In the genomic region with DNA sequence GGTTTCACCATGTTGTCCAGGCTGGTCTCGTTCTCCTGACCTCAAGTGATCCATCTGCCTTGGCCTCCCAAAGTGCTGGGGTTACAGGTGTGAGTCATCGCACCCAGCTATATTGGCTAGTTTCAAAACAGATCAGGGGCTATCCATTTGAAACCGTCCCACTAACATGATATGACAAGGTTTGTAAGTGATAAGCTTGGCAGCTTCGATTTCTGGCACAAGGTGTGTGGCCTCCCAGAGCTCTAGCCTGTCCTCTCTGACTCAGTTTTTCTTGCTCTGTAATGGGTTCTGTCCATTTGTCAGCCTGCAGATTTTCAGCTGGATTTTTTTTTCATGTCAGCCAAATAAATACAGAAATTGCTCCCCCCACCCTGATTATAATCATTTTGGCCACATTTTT, we compare ENCODE assay signal across 12 cellular contexts. TPM values are rescaled to one million over a fixed set of nuclear protein-coding genes. Genes with fewer than 3 reads are reported as not detected.
DNase-seq lines count a peak whose midpoint lies in the region; ATAC-seq and FAIRE-seq lines count a peak whose summit lies in the region.
"Had no signal": no experiment of that assay in that cellular context is flagged by ENCODE, and none has a peak within 500 bp of the region (broad histone marks: within the 10 kb centered on the region; RNA-seq: fewer than 3 reads in every experiment).

No MANE protein-coding gene starts in this region.

- no peak overlapping the region for H3K4me3 ChIP-seq in H7 (ENCODE audit: insufficient read depth, low read depth, low read length)
- H3K4me3 ChIP-seq: thoracic aorta had no signal

- H3K36me3 ChIP-seq in H7 (replicated peaks; ENCODE audit: control insufficient read depth, insufficient read depth, low read length): no peaks in the 10 kb centered on the region; the same call in 1 of the 2 replicates
- H3K36me3 ChIP-seq: thoracic aorta had no signal

- ATAC-seq in GM18520 (IDR thresholded peaks at IDR 0.05; ENCODE audit: unreplicated experiment): peak; percentile 32
- peak; percentile 42 for ATAC-seq in GM21423 (IDR thresholded peaks at IDR 0.05; ENCODE audit: unreplicated experiment)
- ATAC-seq in HG03439 (IDR thresholded peaks at IDR 0.05; ENCODE audit: unreplicated experiment): peak; percentile 70
- peak; percentile 75 for ATAC-seq in activated naive CD8-positive, alpha-beta T cell treated with anti-CD3 and anti-CD28 coated beads, Interleukin-2, amount 50 U/mL, for 24 hours

- H3K36me3 Mint-ChIP-seq in activated naive CD8-positive, alpha-beta T cell treated with anti-CD3 and anti-CD28 coated beads, Interleukin-2, amount 50 U/mL, for 24 hours (ENCODE audit: low read depth): no peaks in the 10 kb centered on the region

- no peak for FAIRE-seq in frontal cortex (lab: Jason Lieb, UNC)

- peak overlapping the region; percentile 33 for H3K4me3 Mint-ChIP-seq in activated naive CD8-positive, alpha-beta T cell treated with anti-CD3 and anti-CD28 coated beads, Interleukin-2, amount 50 U/mL, for 24 hours

- peaks cover 3% of the 10 kb centered on the region for H3K9me3 Mint-ChIP-seq in activated naive CD8-positive, alpha-beta T cell treated with anti-CD3 and anti-CD28 coated beads, Interleukin-2, amount 50 U/mL, for 24 hours

- no peaks in the 10 kb centered on the region for H3K27me3 Mint-ChIP-seq in activated naive CD8-positive, alpha-beta T cell treated with anti-CD3 and anti-CD28 coated beads, Interleukin-2, amount 50 U/mL, for 24 hours

- H3K27ac Mint-ChIP-seq in activated naive CD8-positive, alpha-beta T cell treated with anti-CD3 and anti-CD28 coated beads, Interleukin-2, amount 50 U/mL, for 24 hours: no peak overlapping the region

- H3K4me1 Mint-ChIP-seq in activated naive CD8-positive, alpha-beta T cell treated with anti-CD3 and anti-CD28 coated beads, Interleukin-2, amount 50 U/mL, for 24 hours: peaks cover 19% of the 10 kb centered on the region

- no peaks in the 10 kb centered on the region for H3K27me3 ChIP-seq in H7 (ENCODE audit: control insufficient read depth, insufficient read depth, low read length)

- DNase-seq in activated naive CD8-positive, alpha-beta T cell treated with anti-CD3 and anti-CD28 coated beads, Interleukin-2, amount 50 U/mL, for 24 hours: peak; percentile 5
- no peak for DNase-seq in KG1 (lab: John Stamatoyannopoulos, UW)
- no peak for DNase-seq in NCI-H748 treated with DMSO at 0.1 percent for 48 hours (lab: John Stamatoyannopoulos, UW)
- no peak for DNase-seq in frontal cortex (ENCODE audit: low spot score in 2 of 2)
- no peak for DNase-seq in H7
- DNase-seq: caudate nucleus, DMS53, nucleus accumbens had no signal

RNA-seq across cellular contexts. Expression of a gene that starts 31.8 kb away (rescaled TPM):
- 27.7 TPM for total RNA-seq in frontal cortex
- 9.7 and 14.6 TPM in 2 replicates for total RNA-seq in H7 (2014; rRNA removed; shearing (Covaris generic))

RNA-seq across cellular contexts. Expression of a gene that starts 55.5 kb away (rescaled TPM):
- total RNA-seq in frontal cortex: 36.7 TPM
- 23.9 and 24.5 TPM in 2 replicates for total RNA-seq in H7 (2014; rRNA removed; shearing (Covaris generic))
